9 cellular contexts compared by ENCODE assay signal in genomic region chr2:54666131-54666637, GRCh38. TPM values are rescaled to one million over a fixed set of nuclear protein-coding genes. Genes with fewer than 3 reads are reported as not detected.
DNase-seq lines count a peak whose midpoint lies in the region; ATAC-seq and TF ChIP-seq lines count a peak whose summit lies in the region.
"Had no signal": no experiment of that assay in that cellular context is flagged by ENCODE, and none has a peak within 500 bp of the region (broad histone marks: within the 10 kb centered on the region; RNA-seq: fewer than 3 reads in every experiment).

No MANE protein-coding gene starts in this region.

- H3K14ac ChIP-seq in trophoblast cell (ENCODE audit: low read length) = no peak overlapping the region

- H3K4me3 Mint-ChIP-seq in Caco-2 (ENCODE audit: unreplicated experiment) (no peak overlapping the region), T-helper 17 cell (no peak overlapping the region)
- H3K4me3 Mint-ChIP-seq: activated CD4-positive, alpha-beta memory T cell treated with anti-CD3 and anti-CD28 coated beads for 36 hours had no signal

- H3K36me3 ChIP-seq in Caco-2 (ENCODE audit: control insufficient read depth, insufficient read depth, low read length) (peaks cover 17% of the 10 kb centered on the region), prostate gland (no peaks in the 10 kb centered on the region), trophoblast cell (ENCODE audit: control insufficient read depth in 1 of 2, insufficient read depth in 2 of 2, low read length in 2 of 2) (peaks cover 27 to 60% of the 10 kb centered on the region in 2 experiments)

- no peaks in the 10 kb centered on the region for H3K79me1 ChIP-seq in trophoblast cell (ENCODE audit: low read length)

- CTCF ChIA-PET in Caco-2 (lab: Charles Lee) = interaction anchor here (0.6 to 4.1 kb wide), 6 partner anchors 26 to 176 kb away, joined by 3 to 79 read pairs (median 6); no protein-coding TSS in a partner anchor

- no peak overlapping the region for H3K18ac ChIP-seq in trophoblast cell (ENCODE audit: low read length)

- H3K4me1 Mint-ChIP-seq in Caco-2 (ENCODE audit: low read depth, unreplicated experiment) = peaks cover 41% of the 10 kb centered on the region
- peaks cover 12% of the 10 kb centered on the region for H3K4me1 Mint-ChIP-seq in T-helper 17 cell

- H3K9ac ChIP-seq in trophoblast cell (ENCODE audit: low read length) = no peak overlapping the region

- no peak for TF ChIP-seq CTCF in Caco-2 (IDR thresholded peaks at IDR 0.05; ENCODE audit: insufficient read depth in 1 of 2, low read depth in 1 of 2, low read length in 1 of 2, severe bottlenecking in 1 of 2, unreplicated experiment in 1 of 2)
- no peak for TF ChIP-seq CTCF in foreskin fibroblast (IDR thresholded peaks at IDR 0.05; ENCODE audit: low read depth, low read length)
- no peak for TF ChIP-seq CTCF in prostate gland (IDR thresholded peaks at IDR 0.05)

- H3K27ac Mint-ChIP-seq in Caco-2 (ENCODE audit: unreplicated experiment) (peak overlapping the region; percentile 26), T-helper 17 cell (peak overlapping the region; percentile 81)
- H3K27ac Mint-ChIP-seq: activated CD4-positive, alpha-beta memory T cell treated with anti-CD3 and anti-CD28 coated beads for 36 hours had no signal

- H4K12ac ChIP-seq in trophoblast cell (ENCODE audit: low read depth, low read length) = no peak overlapping the region

- TF ChIP-seq POLR2A in prostate gland (IDR thresholded peaks at IDR 0.05) = no peak

- H4K8ac ChIP-seq in trophoblast cell (ENCODE audit: low read depth, low read length) = no peak overlapping the region

- H3K4me1 ChIP-seq in Caco-2 (peaks cover 34% of the 10 kb centered on the region), prostate gland (replicated peaks) (peaks cover 32% of the 10 kb centered on the region), trophoblast cell (ENCODE audit: control insufficient read depth in 1 of 2, insufficient read depth in 2 of 2, low read length in 2 of 2) (peaks cover 0 to 7% of the 10 kb centered on the region in 2 experiments)

- H3K27me3 ChIP-seq in Caco-2 (replicated peaks; ENCODE audit: control insufficient read depth, insufficient read depth, low read length) (no peaks in the 10 kb centered on the region), prostate gland (replicated peaks; ENCODE audit: insufficient read depth) (no peaks in the 10 kb centered on the region), trophoblast cell (ENCODE audit: insufficient read depth, low read length) (no peaks in the 10 kb centered on the region)

- no peak overlapping the region for H2BK5ac ChIP-seq in trophoblast cell (ENCODE audit: low read depth, low read length, poor library complexity)

- H3K36me3 Mint-ChIP-seq in Caco-2 (ENCODE audit: insufficient read depth, unreplicated experiment) (peaks cover 100% of the 10 kb centered on the region), T-helper 17 cell (ENCODE audit: low read depth) (peaks cover 23% of the 10 kb centered on the region)

- H4K91ac ChIP-seq in trophoblast cell (ENCODE audit: low read depth, low read length) = no peak overlapping the region

- BruUV-seq in Caco-2 (replicated peaks; lab: Mats Ljungman, UMichigan) = no TSS peak

- no peak overlapping the region for H2AK5ac ChIP-seq in trophoblast cell (ENCODE audit: low read length)

- H3K4ac ChIP-seq in trophoblast cell (ENCODE audit: low read depth, low read length) = no peak overlapping the region

- no peak overlapping the region for H3K23ac ChIP-seq in trophoblast cell (ENCODE audit: low read length)

- intact Hi-C loops in Caco-2 (cut with micrococcal nuclease; ENCODE audit: unreplicated experiment) = loop anchor here (5.0 to 10.0 kb wide), 2 partner anchors 171 to 509 kb away; no protein-coding TSS in a partner anchor
- intact Hi-C loops in prostate gland (cut with DNase I) = no loop called here

- POLR2A ChIA-PET in Caco-2 (lab: Charles Lee) = interaction anchor here (0.6 kb wide), 1 partner anchor 404 kb away, joined by 3 read pairs; no protein-coding TSS in a partner anchor

- no peak overlapping the region for H3K4me2 ChIP-seq in trophoblast cell (ENCODE audit: low read length)

- no peak for DNase-seq in Caco-2
- DNase-seq in T-helper 17 cell = no peak
- peak; percentile 70 to 86 for DNase-seq in foreskin fibroblast
- peak; percentile 62 for DNase-seq in prostate gland (ENCODE audit: low spot score)
- no peak for DNase-seq in stimulated activated naive CD4-positive, alpha-beta T cell treated with Interleukin-2 at 50 U/mL for 16 hours (lab: John Stamatoyannopoulos, UW)
- no peak for DNase-seq in NCI-H187 treated with DMSO at 0.1 percent for 48 hours (lab: John Stamatoyannopoulos, UW)
- DNase-seq in trophoblast cell = no peak
- DNase-seq in DMS79 treated with DMSO at 0.1 percent for 48 hours (lab: John Stamatoyannopoulos, UW) = no peak

- H2BK120ac ChIP-seq in trophoblast cell (ENCODE audit: insufficient read depth, low read length, poor library complexity) = no peak overlapping the region

- H3K9me3 ChIP-seq in Caco-2 (no peaks in the 10 kb centered on the region), T-helper 17 cell (ENCODE audit: control insufficient read depth, low read length, poor library complexity, severe bottlenecking) (no peaks in the 10 kb centered on the region), prostate gland (no peaks in the 10 kb centered on the region), trophoblast cell (ENCODE audit: insufficient read depth, low read depth, low read length) (no peaks in the 10 kb centered on the region)

- H3K79me2 ChIP-seq in trophoblast cell (ENCODE audit: control insufficient read depth, insufficient read depth, low read length, poor library complexity) = no peaks in the 10 kb centered on the region

- H3K4me3 ChIP-seq in Caco-2 (ENCODE audit: low read depth, low read length) (no peak overlapping the region), foreskin fibroblast (ENCODE audit: low read depth in 1 of 2, low read length in 2 of 2) (no peak overlapping the region), prostate gland (no peak overlapping the region), trophoblast cell (ENCODE audit: low read depth, low read length) (no peak overlapping the region)

- H2AFZ ChIP-seq in trophoblast cell (ENCODE audit: insufficient read depth, low read length, poor library complexity) = no peak overlapping the region

- H3K27ac ChIP-seq in prostate gland = peak overlapping the region; percentile 70 to 71
- H3K27ac ChIP-seq in trophoblast cell (ENCODE audit: low read depth, low read length) = no peak overlapping the region

- no peaks in the 10 kb centered on the region for H3K9me3 Mint-ChIP-seq in Caco-2 (ENCODE audit: unreplicated experiment)
- H3K9me3 Mint-ChIP-seq: activated CD4-positive, alpha-beta memory T cell treated with anti-CD3 and anti-CD28 coated beads for 36 hours had no signal

- no peak for ATAC-seq in T-helper 17 cell

- 7% methylated on average over 3 of the region's 3 CpGs for WGBS in prostate gland
- no CpG with 5 or more reads among the region's 3 CpGs for WGBS in trophoblast cell (ENCODE audit: extremely low coverage, insufficient coverage, insufficient read length)

- no peaks in the 10 kb centered on the region for H3K27me3 Mint-ChIP-seq in Caco-2 (ENCODE audit: insufficient read depth, unreplicated experiment)
- H3K27me3 Mint-ChIP-seq in T-helper 17 cell = no peaks in the 10 kb centered on the region
- H3K27me3 Mint-ChIP-seq: activated CD4-positive, alpha-beta memory T cell treated with anti-CD3 and anti-CD28 coated beads for 36 hours had no signal

- H2BK12ac ChIP-seq in trophoblast cell (ENCODE audit: low read length) = no peak overlapping the region

RNA-seq across cellular contexts. Expression of gene EML6, which starts 57.3 kb away (rescaled TPM):
- total RNA-seq in Caco-2 (2022) = 5.2 and 9.7 TPM in 2 replicates
- total RNA-seq in T-helper 17 cell = 1 to 10 TPM; 2.2 to 4.0 TPM
- 10 to 100 TPM in 1 of 2 donors, under 1 TPM in 1; 0.46 to 10.7 TPM for total RNA-seq in prostate gland
- 0.32 and 0.45 TPM in 2 replicates for polyA plus RNA-seq in trophoblast cell (2013)

Comparison
In these comparisons a context has a peak if more than half of its experiments do, and no peak if none do; other contexts are left out.
1. DNase-seq: peak in foreskin fibroblast (2 of 2) and prostate gland (single experiment); none in Caco-2 (0 of 2), T-helper 17 cell (0 of 3), stimulated activated naive CD4-positive, alpha-beta T cell treated with Interleukin-2 at 50 U/mL for 16 hours (single experiment), NCI-H187 treated with DMSO at 0.1 percent for 48 hours (single experiment), trophoblast cell (0 of 2) and DMS79 treated with DMSO at 0.1 percent for 48 hours (single experiment).